1 cellular context compared by ENCODE assay signal in the genomic region with DNA sequence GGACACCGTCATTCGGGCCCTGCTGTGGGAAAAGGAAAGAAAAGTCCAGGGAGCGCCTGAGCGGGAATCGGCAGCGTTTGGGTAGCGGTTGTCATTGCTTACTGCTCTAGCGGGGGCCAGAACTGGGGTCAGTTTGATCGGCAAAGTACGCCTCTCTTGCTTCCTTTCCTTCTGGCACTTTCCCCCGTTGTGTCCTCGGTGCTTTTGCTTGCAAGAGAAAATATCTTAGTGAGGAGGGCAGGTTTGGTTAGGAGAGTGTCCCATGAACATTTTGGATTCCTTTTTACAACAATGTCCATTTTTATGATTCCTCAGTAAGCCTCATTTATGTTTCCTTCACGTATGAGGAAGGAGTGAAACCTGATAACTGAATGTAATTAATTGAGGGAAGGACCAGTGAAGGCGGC.
TF ChIP-seq lines count a peak whose summit lies in the region.

No MANE protein-coding gene starts in this region.

TF ChIP-seq in HepG2, 621 proteins besides CTCF, POLR2A, EP300 and RAD21 (continued from another document and continues in another):
- no peak for TF ChIP-seq CREM (IDR thresholded peaks at IDR 0.05)
- TF ChIP-seq CREM (CRISPR knock-in tag; IDR thresholded peaks at IDR 0.05) = no peak
- 0 out of 2 replicates have a peak, but pooled peaks have one; percentile 6 for TF ChIP-seq NR2F6 (IDR thresholded peaks at IDR 0.05)
- TF ChIP-seq NR2F6 (CRISPR knock-in tag; IDR thresholded peaks at IDR 0.05) = no peak
- no peak for TF ChIP-seq ZFP36 (IDR thresholded peaks at IDR 0.05; ENCODE audit: borderline replicate concordance, low read depth, low read length, partially characterized antibody)
- TF ChIP-seq PTBP1 (IDR thresholded peaks at IDR 0.05; ENCODE audit: low read depth, low read length, poor library complexity, severe bottlenecking) = no peak
- TF ChIP-seq POLR2G (IDR thresholded peaks at IDR 0.05; ENCODE audit: low read depth, low read length) = no peak
- TF ChIP-seq ESRRA (CRISPR knock-in tag; IDR thresholded peaks at IDR 0.05; ENCODE audit: low read depth) = no peak
- no peak for TF ChIP-seq ATAD3A (CRISPR knock-in tag; IDR thresholded peaks at IDR 0.05)
- TF ChIP-seq RBM39 (IDR thresholded peaks at IDR 0.05; ENCODE audit: low read depth, low read length, poor library complexity, severe bottlenecking) = no peak
- TF ChIP-seq ZSCAN9 (CRISPR knock-in tag; IDR thresholded peaks at IDR 0.05; ENCODE audit: borderline replicate concordance) = no peak
- TF ChIP-seq, protein P1, sequence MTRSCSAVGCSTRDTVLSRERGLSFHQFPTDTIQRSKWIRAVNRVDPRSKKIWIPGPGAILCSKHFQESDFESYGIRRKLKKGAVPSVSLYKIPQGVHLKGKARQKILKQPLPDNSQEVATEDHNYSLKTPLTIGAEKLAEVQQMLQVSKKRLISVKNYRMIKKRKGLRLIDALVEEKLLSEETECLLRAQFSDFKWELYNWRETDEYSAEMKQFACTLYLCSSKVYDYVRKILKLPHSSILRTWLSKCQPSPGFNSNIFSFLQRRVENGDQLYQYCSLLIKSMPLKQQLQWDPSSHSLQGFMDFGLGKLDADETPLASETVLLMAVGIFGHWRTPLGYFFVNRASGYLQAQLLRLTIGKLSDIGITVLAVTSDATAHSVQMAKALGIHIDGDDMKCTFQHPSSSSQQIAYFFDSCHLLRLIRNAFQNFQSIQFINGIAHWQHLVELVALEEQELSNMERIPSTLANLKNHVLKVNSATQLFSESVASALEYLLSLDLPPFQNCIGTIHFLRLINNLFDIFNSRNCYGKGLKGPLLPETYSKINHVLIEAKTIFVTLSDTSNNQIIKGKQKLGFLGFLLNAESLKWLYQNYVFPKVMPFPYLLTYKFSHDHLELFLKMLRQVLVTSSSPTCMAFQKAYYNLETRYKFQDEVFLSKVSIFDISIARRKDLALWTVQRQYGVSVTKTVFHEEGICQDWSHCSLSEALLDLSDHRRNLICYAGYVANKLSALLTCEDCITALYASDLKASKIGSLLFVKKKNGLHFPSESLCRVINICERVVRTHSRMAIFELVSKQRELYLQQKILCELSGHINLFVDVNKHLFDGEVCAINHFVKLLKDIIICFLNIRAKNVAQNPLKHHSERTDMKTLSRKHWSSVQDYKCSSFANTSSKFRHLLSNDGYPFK (CRISPR knock-in tag; IDR thresholded peaks at IDR 0.05; ENCODE audit: borderline replicate concordance) = no peak
- no peak for TF ChIP-seq ZMYM2 (CRISPR knock-in tag; IDR thresholded peaks at IDR 0.05)
- TF ChIP-seq HHEX (CRISPR knock-in tag; IDR thresholded peaks at IDR 0.05) = no peak
- no peak for TF ChIP-seq CCDC6 (CRISPR knock-in tag; IDR thresholded peaks at IDR 0.05)
- no peak for TF ChIP-seq ZNF326 (CRISPR knock-in tag; IDR thresholded peaks at IDR 0.05; ENCODE audit: borderline replicate concordance)
- TF ChIP-seq SP140L (CRISPR knock-in tag; IDR thresholded peaks at IDR 0.05; ENCODE audit: borderline replicate concordance) = no peak
- TF ChIP-seq ZBTB42 (CRISPR knock-in tag; IDR thresholded peaks at IDR 0.05) = no peak
- no peak for TF ChIP-seq IRF2 (CRISPR knock-in tag; IDR thresholded peaks at IDR 0.05)
- no peak for TF ChIP-seq PHF20 (CRISPR knock-in tag; IDR thresholded peaks at IDR 0.05)
- TF ChIP-seq PHF21A (CRISPR knock-in tag; IDR thresholded peaks at IDR 0.05) = peak; percentile 2; the same call in 1 of the 2 replicates
- TF ChIP-seq NBN (conservative IDR thresholded peaks at IDR 0.05) = no peak
- TF ChIP-seq MYNN (CRISPR knock-in tag; IDR thresholded peaks at IDR 0.05; ENCODE audit: low read depth) = no peak
- 0 out of 2 replicates have a peak, but pooled peaks have one; percentile 1 for TF ChIP-seq NR1H2 (CRISPR knock-in tag; IDR thresholded peaks at IDR 0.05; ENCODE audit: borderline replicate concordance, low read depth)
- no peak for TF ChIP-seq HOXD1 (CRISPR knock-in tag; IDR thresholded peaks at IDR 0.05)
- TF ChIP-seq, protein P2, sequence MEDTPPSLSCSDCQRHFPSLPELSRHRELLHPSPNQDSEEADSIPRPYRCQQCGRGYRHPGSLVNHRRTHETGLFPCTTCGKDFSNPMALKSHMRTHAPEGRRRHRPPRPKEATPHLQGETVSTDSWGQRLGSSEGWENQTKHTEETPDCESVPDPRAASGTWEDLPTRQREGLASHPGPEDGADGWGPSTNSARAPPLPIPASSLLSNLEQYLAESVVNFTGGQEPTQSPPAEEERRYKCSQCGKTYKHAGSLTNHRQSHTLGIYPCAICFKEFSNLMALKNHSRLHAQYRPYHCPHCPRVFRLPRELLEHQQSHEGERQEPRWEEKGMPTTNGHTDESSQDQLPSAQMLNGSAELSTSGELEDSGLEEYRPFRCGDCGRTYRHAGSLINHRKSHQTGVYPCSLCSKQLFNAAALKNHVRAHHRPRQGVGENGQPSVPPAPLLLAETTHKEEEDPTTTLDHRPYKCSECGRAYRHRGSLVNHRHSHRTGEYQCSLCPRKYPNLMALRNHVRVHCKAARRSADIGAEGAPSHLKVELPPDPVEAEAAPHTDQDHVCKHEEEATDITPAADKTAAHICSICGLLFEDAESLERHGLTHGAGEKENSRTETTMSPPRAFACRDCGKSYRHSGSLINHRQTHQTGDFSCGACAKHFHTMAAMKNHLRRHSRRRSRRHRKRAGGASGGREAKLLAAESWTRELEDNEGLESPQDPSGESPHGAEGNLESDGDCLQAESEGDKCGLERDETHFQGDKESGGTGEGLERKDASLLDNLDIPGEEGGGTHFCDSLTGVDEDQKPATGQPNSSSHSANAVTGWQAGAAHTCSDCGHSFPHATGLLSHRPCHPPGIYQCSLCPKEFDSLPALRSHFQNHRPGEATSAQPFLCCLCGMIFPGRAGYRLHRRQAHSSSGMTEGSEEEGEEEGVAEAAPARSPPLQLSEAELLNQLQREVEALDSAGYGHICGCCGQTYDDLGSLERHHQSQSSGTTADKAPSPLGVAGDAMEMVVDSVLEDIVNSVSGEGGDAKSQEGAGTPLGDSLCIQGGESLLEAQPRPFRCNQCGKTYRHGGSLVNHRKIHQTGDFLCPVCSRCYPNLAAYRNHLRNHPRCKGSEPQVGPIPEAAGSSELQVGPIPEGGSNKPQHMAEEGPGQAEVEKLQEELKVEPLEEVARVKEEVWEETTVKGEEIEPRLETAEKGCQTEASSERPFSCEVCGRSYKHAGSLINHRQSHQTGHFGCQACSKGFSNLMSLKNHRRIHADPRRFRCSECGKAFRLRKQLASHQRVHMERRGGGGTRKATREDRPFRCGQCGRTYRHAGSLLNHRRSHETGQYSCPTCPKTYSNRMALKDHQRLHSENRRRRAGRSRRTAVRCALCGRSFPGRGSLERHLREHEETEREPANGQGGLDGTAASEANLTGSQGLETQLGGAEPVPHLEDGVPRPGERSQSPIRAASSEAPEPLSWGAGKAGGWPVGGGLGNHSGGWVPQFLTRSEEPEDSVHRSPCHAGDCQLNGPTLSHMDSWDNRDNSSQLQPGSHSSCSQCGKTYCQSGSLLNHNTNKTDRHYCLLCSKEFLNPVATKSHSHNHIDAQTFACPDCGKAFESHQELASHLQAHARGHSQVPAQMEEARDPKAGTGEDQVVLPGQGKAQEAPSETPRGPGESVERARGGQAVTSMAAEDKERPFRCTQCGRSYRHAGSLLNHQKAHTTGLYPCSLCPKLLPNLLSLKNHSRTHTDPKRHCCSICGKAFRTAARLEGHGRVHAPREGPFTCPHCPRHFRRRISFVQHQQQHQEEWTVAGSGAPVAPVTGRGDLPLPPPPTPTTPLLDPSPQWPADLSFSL (CRISPR knock-in tag; IDR thresholded peaks at IDR 0.05) = no peak
- TF ChIP-seq, protein P3, sequence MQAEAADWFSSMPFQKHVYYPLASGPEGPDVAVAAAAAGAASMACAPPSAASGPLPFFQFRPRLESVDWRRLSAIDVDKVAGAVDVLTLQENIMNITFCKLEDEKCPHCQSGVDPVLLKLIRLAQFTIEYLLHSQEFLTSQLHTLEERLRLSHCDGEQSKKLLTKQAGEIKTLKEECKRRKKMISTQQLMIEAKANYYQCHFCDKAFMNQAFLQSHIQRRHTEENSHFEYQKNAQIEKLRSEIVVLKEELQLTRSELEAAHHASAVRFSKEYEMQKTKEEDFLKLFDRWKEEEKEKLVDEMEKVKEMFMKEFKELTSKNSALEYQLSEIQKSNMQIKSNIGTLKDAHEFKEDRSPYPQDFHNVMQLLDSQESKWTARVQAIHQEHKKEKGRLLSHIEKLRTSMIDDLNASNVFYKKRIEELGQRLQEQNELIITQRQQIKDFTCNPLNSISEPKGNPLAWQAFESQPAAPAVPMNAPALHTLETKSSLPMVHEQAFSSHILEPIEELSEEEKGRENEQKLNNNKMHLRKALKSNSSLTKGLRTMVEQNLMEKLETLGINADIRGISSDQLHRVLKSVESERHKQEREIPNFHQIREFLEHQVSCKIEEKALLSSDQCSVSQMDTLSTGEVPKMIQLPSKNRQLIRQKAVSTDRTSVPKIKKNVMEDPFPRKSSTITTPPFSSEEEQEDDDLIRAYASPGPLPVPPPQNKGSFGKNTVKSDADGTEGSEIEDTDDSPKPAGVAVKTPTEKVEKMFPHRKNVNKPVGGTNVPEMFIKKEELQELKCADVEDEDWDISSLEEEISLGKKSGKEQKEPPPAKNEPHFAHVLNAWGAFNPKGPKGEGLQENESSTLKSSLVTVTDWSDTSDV (CRISPR knock-in tag; IDR thresholded peaks at IDR 0.05) = no peak
- no peak for TF ChIP-seq ZSCAN29 (CRISPR knock-in tag; conservative IDR thresholded peaks at IDR 0.05)
- TF ChIP-seq NONO (IDR thresholded peaks at IDR 0.05) = no peak
- 0 out of 2 replicates have a peak, but pooled peaks have one; percentile 29 for TF ChIP-seq NONO (CRISPR knock-in tag; conservative IDR thresholded peaks at IDR 0.05)
- TF ChIP-seq ZSCAN12 (CRISPR knock-in tag; IDR thresholded peaks at IDR 0.05) = no peak
- TF ChIP-seq ZNF775 (CRISPR knock-in tag; IDR thresholded peaks at IDR 0.05; ENCODE audit: borderline replicate concordance) = no peak
- no peak for TF ChIP-seq ZNF232 (CRISPR knock-in tag; IDR thresholded peaks at IDR 0.05; ENCODE audit: borderline replicate concordance)
- TF ChIP-seq NR2F1 (CRISPR knock-in tag; IDR thresholded peaks at IDR 0.05) = no peak
- no peak for TF ChIP-seq MAZ (IDR thresholded peaks at IDR 0.05; ENCODE audit: borderline replicate concordance, low read depth, low read length)
- TF ChIP-seq MAZ (CRISPR knock-in tag; IDR thresholded peaks at IDR 0.05; ENCODE audit: low read depth) = no peak
- TF ChIP-seq DNMT3B (CRISPR knock-in tag; conservative IDR thresholded peaks at IDR 0.05) = no peak
- TF ChIP-seq ZNF782 (CRISPR knock-in tag; IDR thresholded peaks at IDR 0.05; ENCODE audit: borderline replicate concordance) = peak; percentile 41; the same call in 1 of the 2 replicates
- no peak for TF ChIP-seq ZNF251 (CRISPR knock-in tag; IDR thresholded peaks at IDR 0.05)
- no peak for TF ChIP-seq ZNF883 (CRISPR knock-in tag; IDR thresholded peaks at IDR 0.05; ENCODE audit: not compliant biosample characterization)
- no peak for TF ChIP-seq TBX2 (CRISPR knock-in tag; IDR thresholded peaks at IDR 0.05; ENCODE audit: borderline replicate concordance)
- no peak for TF ChIP-seq NPAS2 (CRISPR knock-in tag; IDR thresholded peaks at IDR 0.05; ENCODE audit: borderline replicate concordance)
- TF ChIP-seq BRCA1 (CRISPR knock-in tag; IDR thresholded peaks at IDR 0.05) = no peak
- TF ChIP-seq, protein P4, sequence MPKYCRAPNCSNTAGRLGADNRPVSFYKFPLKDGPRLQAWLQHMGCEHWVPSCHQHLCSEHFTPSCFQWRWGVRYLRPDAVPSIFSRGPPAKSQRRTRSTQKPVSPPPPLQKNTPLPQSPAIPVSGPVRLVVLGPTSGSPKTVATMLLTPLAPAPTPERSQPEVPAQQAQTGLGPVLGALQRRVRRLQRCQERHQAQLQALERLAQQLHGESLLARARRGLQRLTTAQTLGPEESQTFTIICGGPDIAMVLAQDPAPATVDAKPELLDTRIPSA (CRISPR knock-in tag; IDR thresholded peaks at IDR 0.05; ENCODE audit: borderline replicate concordance) = no peak
- TF ChIP-seq, protein P5, sequence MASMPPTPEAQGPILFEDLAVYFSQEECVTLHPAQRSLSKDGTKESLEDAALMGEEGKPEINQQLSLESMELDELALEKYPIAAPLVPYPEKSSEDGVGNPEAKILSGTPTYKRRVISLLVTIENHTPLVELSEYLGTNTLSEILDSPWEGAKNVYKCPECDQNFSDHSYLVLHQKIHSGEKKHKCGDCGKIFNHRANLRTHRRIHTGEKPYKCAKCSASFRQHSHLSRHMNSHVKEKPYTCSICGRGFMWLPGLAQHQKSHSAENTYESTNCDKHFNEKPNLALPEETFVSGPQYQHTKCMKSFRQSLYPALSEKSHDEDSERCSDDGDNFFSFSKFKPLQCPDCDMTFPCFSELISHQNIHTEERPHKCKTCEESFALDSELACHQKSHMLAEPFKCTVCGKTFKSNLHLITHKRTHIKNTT (CRISPR knock-in tag; IDR thresholded peaks at IDR 0.05) = no peak
- TF ChIP-seq, protein P6, sequence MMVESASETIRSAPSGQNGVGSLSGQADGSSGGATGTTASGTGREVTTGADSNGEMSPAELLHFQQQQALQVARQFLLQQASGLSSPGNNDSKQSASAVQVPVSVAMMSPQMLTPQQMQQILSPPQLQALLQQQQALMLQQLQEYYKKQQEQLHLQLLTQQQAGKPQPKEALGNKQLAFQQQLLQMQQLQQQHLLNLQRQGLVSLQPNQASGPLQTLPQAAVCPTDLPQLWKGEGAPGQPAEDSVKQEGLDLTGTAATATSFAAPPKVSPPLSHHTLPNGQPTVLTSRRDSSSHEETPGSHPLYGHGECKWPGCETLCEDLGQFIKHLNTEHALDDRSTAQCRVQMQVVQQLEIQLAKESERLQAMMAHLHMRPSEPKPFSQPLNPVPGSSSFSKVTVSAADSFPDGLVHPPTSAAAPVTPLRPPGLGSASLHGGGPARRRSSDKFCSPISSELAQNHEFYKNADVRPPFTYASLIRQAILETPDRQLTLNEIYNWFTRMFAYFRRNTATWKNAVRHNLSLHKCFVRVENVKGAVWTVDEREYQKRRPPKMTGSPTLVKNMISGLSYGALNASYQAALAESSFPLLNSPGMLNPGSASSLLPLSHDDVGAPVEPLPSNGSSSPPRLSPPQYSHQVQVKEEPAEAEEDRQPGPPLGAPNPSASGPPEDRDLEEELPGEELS (CRISPR knock-in tag; IDR thresholded peaks at IDR 0.05) = no peak
- TF ChIP-seq ZNF446 (CRISPR knock-in tag; IDR thresholded peaks at IDR 0.05) = no peak
- TF ChIP-seq PCBP1 (IDR thresholded peaks at IDR 0.05; ENCODE audit: borderline replicate concordance, low read depth, low read length) = no peak
- no peak for TF ChIP-seq NR2C2 (CRISPR knock-in tag; IDR thresholded peaks at IDR 0.05; ENCODE audit: borderline replicate concordance)
- TF ChIP-seq ZNF563 (CRISPR knock-in tag; IDR thresholded peaks at IDR 0.05) = no peak
- 0 out of 2 replicates have a peak, but pooled peaks have one; percentile 7 for TF ChIP-seq GTF3A (CRISPR knock-in tag; conservative IDR thresholded peaks at IDR 0.05)
- TF ChIP-seq ZNF292 (CRISPR knock-in tag; IDR thresholded peaks at IDR 0.05; ENCODE audit: borderline replicate concordance, low read depth) = no peak
- TF ChIP-seq, protein P7, sequence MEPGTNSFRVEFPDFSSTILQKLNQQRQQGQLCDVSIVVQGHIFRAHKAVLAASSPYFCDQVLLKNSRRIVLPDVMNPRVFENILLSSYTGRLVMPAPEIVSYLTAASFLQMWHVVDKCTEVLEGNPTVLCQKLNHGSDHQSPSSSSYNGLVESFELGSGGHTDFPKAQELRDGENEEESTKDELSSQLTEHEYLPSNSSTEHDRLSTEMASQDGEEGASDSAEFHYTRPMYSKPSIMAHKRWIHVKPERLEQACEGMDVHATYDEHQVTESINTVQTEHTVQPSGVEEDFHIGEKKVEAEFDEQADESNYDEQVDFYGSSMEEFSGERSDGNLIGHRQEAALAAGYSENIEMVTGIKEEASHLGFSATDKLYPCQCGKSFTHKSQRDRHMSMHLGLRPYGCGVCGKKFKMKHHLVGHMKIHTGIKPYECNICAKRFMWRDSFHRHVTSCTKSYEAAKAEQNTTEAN (CRISPR knock-in tag; conservative IDR thresholded peaks at IDR 0.05) = no peak
- TF ChIP-seq TGIF2 (CRISPR knock-in tag; IDR thresholded peaks at IDR 0.05) = no peak
- no peak for TF ChIP-seq ZSCAN31 (CRISPR knock-in tag; IDR thresholded peaks at IDR 0.05; ENCODE audit: low read depth)
- no peak for TF ChIP-seq RFX3 (CRISPR knock-in tag; IDR thresholded peaks at IDR 0.05)
